Comparison of ENCODE assay signal across 24 cellular contexts in genomic region chr11:74212533-74212932, GRCh38.
"Had no signal": no experiment of that assay in that cellular context is flagged by ENCODE, and none has a peak within 500 bp of the region (broad histone marks: within the 10 kb centered on the region; RNA-seq: fewer than 3 reads in every experiment).

No MANE protein-coding gene starts in this region.

- H3K9ac ChIP-seq: neural progenitor cell, parathyroid adenoma had no signal

- H3K4me3 ChIP-seq: dorsolateral prefrontal cortex, gastroesophageal sphincter, heart left ventricle, hepatocyte, mucosa of descending colon, neural progenitor cell, right lobe of liver, smooth muscle cell, testis, tibial artery had no signal

- H3K79me2 ChIP-seq: hepatocyte, parathyroid adenoma had no signal

- H3K27me3 ChIP-seq: dorsolateral prefrontal cortex, foreskin keratinocyte, gastroesophageal sphincter, heart left ventricle, hepatocyte, neural progenitor cell, right lobe of liver, testis, tibial artery had no signal

- H2AFZ ChIP-seq: hepatocyte, neural progenitor cell, parathyroid adenoma had no signal

- H3K9me3 ChIP-seq: gastroesophageal sphincter, mucosa of descending colon, right lobe of liver, testis, tibial artery had no signal

- FAIRE-seq: colon, kidney had no signal

- ATAC-seq: foreskin keratinocyte; gastroesophageal sphincter; left lobe of liver; mucosa of descending colon; naive thymus-derived CD4-positive, alpha-beta T cell; right lobe of liver; stimulated activated memory B cell treated with anti-CD40 and anti-IgM and Interleukin-4, amounts not matched to agents 10 μg/mL and 1 μg/mL and 100 μg/mL, for 72 hours; stimulated activated naive CD8-positive, alpha-beta T cell treated with anti-CD3 and anti-CD28 coated beads, Interleukin-15, Interleukin-2, amounts not matched to agents 100 U/mL and 50 U/mL, for 24 hours had no signal

- H3K36me3 ChIP-seq: right lobe of liver had no signal

- H3K4me2 ChIP-seq: hepatocyte, neural progenitor cell, smooth muscle cell had no signal

- H3K27ac ChIP-seq: dorsolateral prefrontal cortex, foreskin keratinocyte, gastroesophageal sphincter, heart left ventricle, hepatocyte, neural progenitor cell, parathyroid adenoma, right lobe of liver, testis, tibial artery had no signal

- H3K4me1 ChIP-seq: foreskin keratinocyte, gastroesophageal sphincter, heart left ventricle, neural progenitor cell, parathyroid adenoma, right lobe of liver, testis, tibial artery had no signal

- DNase-seq: dorsolateral prefrontal cortex; effector CD4-positive, alpha-beta T cell; foreskin keratinocyte; heart left ventricle; kidney; mesenchymal stem cell; mucosa of descending colon; naive thymus-derived CD4-positive, alpha-beta T cell; right lobe of liver; stimulated activated CD4-positive, alpha-beta T cell treated with anti-CD3 and anti-CD28 coated beads, Interleukin-12 subunit alpha, Interleukin-12 subunit beta, amount 100 ng/mL, for 4 hours; stimulated activated CD4-positive, alpha-beta T cell treated with anti-CD3 and anti-CD28 coated beads, Interleukin-1b, Interleukin-23, amount 100 ng/mL, for 48 hours; stimulated activated CD4-positive, alpha-beta T cell treated with anti-CD3 and anti-CD28 coated beads, Interleukin-4, amount 100 ng/mL, for 24 hours; stimulated activated naive CD8-positive, alpha-beta T cell treated with anti-CD3 and anti-CD28 coated beads, Interleukin-15, Interleukin-2, amounts not matched to agents 100 U/mL and 50 U/mL, for 24 hours; substantia nigra; testis; tibial artery had no signal
